ENCODE assay signal across 17 cellular contexts in the genomic region with DNA sequence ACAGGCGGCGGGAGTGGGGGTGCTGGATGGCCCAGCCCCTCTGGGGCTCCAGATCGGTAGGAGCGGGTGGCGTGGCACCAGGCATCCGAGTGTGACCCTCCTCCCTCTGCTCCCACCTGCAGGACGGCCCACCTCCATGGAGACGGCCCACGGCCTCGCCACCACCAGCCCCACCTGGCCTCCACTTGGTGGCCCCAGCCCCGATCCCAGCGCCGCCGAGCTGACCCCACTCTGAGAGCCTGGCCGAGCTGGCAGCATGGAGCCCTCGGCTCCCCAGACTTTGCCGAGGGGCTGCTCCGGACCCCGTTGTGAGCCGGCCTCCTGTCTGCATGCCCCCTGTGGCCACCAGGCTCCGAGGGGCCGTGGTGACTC. TPM values are rescaled to one million over a fixed set of nuclear protein-coding genes. Genes with fewer than 3 reads are reported as not detected.
"Had no signal": no experiment of that assay in that cellular context is flagged by ENCODE, and none has a peak within 500 bp of the region (broad histone marks: within the 10 kb centered on the region; RNA-seq: fewer than 3 reads in every experiment).

No MANE protein-coding gene starts in this region.

- H3K9me3 ChIP-seq: adrenal gland, breast epithelium, esophagus muscularis mucosa, thyroid gland, uterus had no signal

- H3K27me3 ChIP-seq: adrenal gland, breast epithelium, esophagus muscularis mucosa, thyroid gland, uterus had no signal

- H3K27ac ChIP-seq: adrenal gland, breast epithelium, esophagus muscularis mucosa, thyroid gland, uterus had no signal

- H3K4me1 ChIP-seq: breast epithelium, uterus had no signal

- H3K4me3 ChIP-seq: adrenal gland, breast epithelium, esophagus muscularis mucosa, thyroid gland, uterus had no signal

- H3K36me3 ChIP-seq: breast epithelium, uterus had no signal

- ATAC-seq: SK-N-SH treated with all-trans-retinoic acid at 6 μM for 48 hours had no signal

- DNase-seq: activated CD4-positive, alpha-beta T cell treated with anti-CD3 and anti-CD28 coated beads, Interleukin-2, amount 50 U/mL, for 1 hour; activated CD4-positive, CD25-positive, alpha-beta regulatory T cell treated with anti-CD3 and anti-CD28 coated beads, Interleukin-2, amount 50 U/mL, for 72 hours; activated CD8-positive, alpha-beta memory T cell treated with anti-CD3 and anti-CD28 coated beads, Interleukin-2, amount 50 U/mL, for 4 hours; activated effector memory CD4-positive, alpha-beta T cell treated with anti-CD3 and anti-CD28 coated beads, Interleukin-2, amount 50 U/mL, for 16 hours; activated naive CD4-positive, alpha-beta T cell treated with anti-CD3 and anti-CD28 coated beads, Interleukin-2, amount 50 U/mL, for 16 hours; activated T-cell treated with anti-CD3 and anti-CD28 coated beads, Interleukin-2, amount 50 U/mL, for 48 hours; effector CD8-positive, alpha-beta T cell; stimulated activated CD4-positive, alpha-beta T cell treated with anti-CD3 and anti-CD28 coated beads, Interleukin-12 subunit alpha, Interleukin-12 subunit beta, amount 100 ng/mL, for 4 hours; stimulated activated naive CD4-positive, alpha-beta T cell treated with Interleukin-2 at 50 U/mL for 16 hours; T1000; thyroid gland; uterus had no signal

RNA-seq across cellular contexts. Expression of a gene that starts 45.7 kb away (rescaled TPM):
- total RNA-seq: T-helper 1 cell treated with Interleukin-12 subunit alpha and Interleukin-12 subunit beta and Interleukin-4 antibody, amounts not matched to agents 30 ng/mL and 1 ng/mL, for 36 hours had no signal
